Comparison of ENCODE assay signal across 10 cellular contexts in the genomic region with DNA sequence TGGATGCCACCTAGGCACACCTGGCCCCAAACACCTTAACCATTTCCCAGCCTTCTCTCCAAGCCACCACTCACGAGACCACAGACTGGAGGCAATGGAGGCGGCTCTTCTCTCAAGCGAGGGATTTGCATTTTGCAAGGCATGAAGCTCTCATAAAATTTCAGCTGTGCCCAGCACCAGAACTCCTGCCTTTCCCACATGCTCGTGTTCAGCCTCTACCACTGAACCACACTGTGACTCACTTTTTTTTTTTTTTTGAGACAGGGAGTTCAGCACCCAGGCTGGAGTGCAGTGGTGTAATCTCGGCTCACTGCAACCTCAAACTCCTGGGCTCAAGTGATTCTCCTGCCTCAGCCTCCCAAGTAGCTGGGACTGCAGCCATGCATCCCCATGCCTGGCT. TPM values are rescaled to one million over a fixed set of nuclear protein-coding genes. Genes with fewer than 3 reads are reported as not detected.
DNase-seq lines count a peak whose midpoint lies in the region; ATAC-seq and TF ChIP-seq lines count a peak whose summit lies in the region.
"Had no signal": no experiment of that assay in that cellular context is flagged by ENCODE, and none has a peak within 500 bp of the region (broad histone marks: within the 10 kb centered on the region; RNA-seq: fewer than 3 reads in every experiment).

No MANE protein-coding gene starts in this region.

- no peak for TF ChIP-seq POLR2A in vagina (IDR thresholded peaks at IDR 0.05)

- TF ChIP-seq CTCF in vagina (IDR thresholded peaks at IDR 0.05): no peak

- DNase-seq in activated gamma-delta T cell treated with Interleukin-2 at 50 U/mL for 16 hours (peak; percentile 15), activated gamma-delta T cell (lab: John Stamatoyannopoulos, UW) (no peak), vagina (ENCODE audit: extremely low spot score in 2 of 2) (no peak), mucosa of gallbladder (ENCODE audit: low spot score) (no peak)
- no peak for DNase-seq in activated CD8-positive, alpha-beta memory T cell treated with anti-CD3 and anti-CD28 coated beads, Interleukin-2, amount 50 U/mL, for 4 hours
- DNase-seq: activated CD4-positive, alpha-beta T cell treated with anti-CD3 and anti-CD28 coated beads for 1 hour; NCI-H2081 treated with DMSO at 0.1 percent for 48 hours had no signal

- peak overlapping the region; percentile 88 for H3K27ac ChIP-seq in vagina

- peaks cover 54% of the 10 kb centered on the region for H3K4me1 ChIP-seq in vagina

- no peak overlapping the region for H3K4me3 ChIP-seq in vagina

- intact Hi-C loops in vagina (cut with DNase I): loop anchor here (5.0 kb wide), 1 partner anchor 165 kb away; no protein-coding TSS in a partner anchor

- no peaks in the 10 kb centered on the region for H3K36me3 ChIP-seq in vagina

- H3K9me3 ChIP-seq in vagina: no peaks in the 10 kb centered on the region

- no peaks in the 10 kb centered on the region for H3K27me3 ChIP-seq in vagina

- ATAC-seq in esophagus mucosa: peak; percentile 50

RNA-seq across cellular contexts. Expression of a gene that starts 10.6 kb away (rescaled TPM):
- total RNA-seq in esophagus mucosa (not detected), vagina (not detected), mucosa of gallbladder (0.75 TPM)
- total RNA-seq: kidney epithelial cell, urinary bladder had no signal

RNA-seq across cellular contexts. Expression of a gene that starts 18.4 kb away (rescaled TPM):
- total RNA-seq in esophagus mucosa (5.7 TPM), vagina (12.0 TPM), mucosa of gallbladder (2.6 TPM)

RNA-seq across cellular contexts. Expression of a gene that starts 18.5 kb away (rescaled TPM):
- total RNA-seq in esophagus mucosa (29.7 TPM), vagina (44.4 TPM), mucosa of gallbladder (57.1 TPM)

RNA-seq across cellular contexts. Expression of a gene that starts 50.7 kb away (rescaled TPM):
- total RNA-seq in esophagus mucosa (8.5 TPM), vagina (5.2 TPM), mucosa of gallbladder (3.2 TPM)
- total RNA-seq: kidney epithelial cell had no signal
